ENCODE assay signal across 25 cellular contexts in genomic region chr2:95113464-95113863, GRCh38.
"Had no signal": no experiment of that assay in that cellular context is flagged by ENCODE, and none has a peak within 500 bp of the region (broad histone marks: within the 10 kb centered on the region; RNA-seq: fewer than 3 reads in every experiment).

No MANE protein-coding gene starts in this region.

- H3K9me3 ChIP-seq: left lung, lower lobe of right lung, pancreas, prostate gland, sigmoid colon, tibial nerve, uterus had no signal

- ATAC-seq: left colon; left lung; lower lobe of right lung; naive thymus-derived CD8-positive, alpha-beta T cell; pancreas; right cardiac atrium; stimulated activated memory B cell treated with anti-CD40 and anti-IgM and Interleukin-4, amounts not matched to agents 10 μg/mL and 1 μg/mL and 100 μg/mL, for 72 hours; stimulated activated naive CD8-positive, alpha-beta T cell treated with anti-CD3 and anti-CD28 coated beads, Interleukin-15, amount 100 ng/mL, for 72 hours had no signal

- H3K27ac ChIP-seq: left lung, lower lobe of right lung, pancreas, prostate gland, sigmoid colon, tibial nerve, uterus had no signal

- H3K4me1 ChIP-seq: pancreas, prostate gland had no signal

- H3K4me3 ChIP-seq: left lung, lower lobe of right lung, pancreas, prostate gland, sigmoid colon, tibial nerve, uterus had no signal

- DNase-seq: kidney; left colon; left lung; lower lobe of right lung; mammary epithelial cell; mesenchymal stem cell; naive thymus-derived CD8-positive, alpha-beta T cell; nucleus accumbens; pancreas; posterior cingulate gyrus; retina; right cardiac atrium; sigmoid colon; small intestine; stimulated activated CD4-positive, alpha-beta T cell treated with anti-CD3 and anti-CD28 coated beads, Interleukin-1b, Interleukin-23, amount 100 ng/mL, for 48 hours; stimulated activated CD4-positive, alpha-beta T cell treated with anti-CD3 and anti-CD28 coated beads, Interleukin-2, amount 100 ng/mL, for 48 hours; stimulated activated CD4-positive, alpha-beta T cell treated with anti-CD3 and anti-CD28 coated beads, Interleukin-4, amount 100 ng/mL, for 4 hours; stimulated activated CD8-positive, alpha-beta memory T cell treated with anti-CD3 and anti-CD28 coated beads, Interleukin-4, amount 100 ng/mL, for 48 hours; stimulated activated naive CD4-positive, alpha-beta T cell treated with Interleukin-2 at 50 U/mL for 16 hours; stimulated activated naive CD8-positive, alpha-beta T cell treated with anti-CD3 and anti-CD28 coated beads, Interleukin-15, amount 100 ng/mL, for 72 hours; substantia nigra; uterus had no signal

- H3K27me3 ChIP-seq: left lung, pancreas, sigmoid colon, tibial nerve, uterus had no signal
